Comparison of ENCODE assay signal across 20 cellular contexts in genomic region chr13:20363162-20363561, GRCh38.
A peak's percentile ranks its signal among the peaks of the same experiment; 100 is the strongest.
DNase-seq lines count a peak whose midpoint lies in the region; ATAC-seq and TF ChIP-seq lines count a peak whose summit lies in the region.
"Had no signal": no experiment of that assay in that cellular context is flagged by ENCODE, and none has a peak within 500 bp of the region (broad histone marks: within the 10 kb centered on the region; RNA-seq: fewer than 3 reads in every experiment).

No MANE protein-coding gene starts in this region.

- POLR2A ChIA-PET in IMR-90 (lab: Charles Lee; ENCODE audit: unreplicated experiment), result no interaction called here
- POLR2A ChIA-PET in activated CD4-positive, alpha-beta memory T cell treated with anti-CD3 and anti-CD28 coated beads, Interleukin-2, amount 10 ng/mL, durations not matched to agents 7 days and 5 days (lab: Charles Lee), result no interaction called here

- H3K9ac ChIP-seq in IMR-90 (ENCODE audit: low read depth, low read length), result no peak overlapping the region
- H3K9ac ChIP-seq in mesenchymal stem cell (ENCODE audit: low read length), result no peak overlapping the region

- TF ChIP-seq POLR2A in IMR-90 (IDR thresholded peaks at IDR 0.05; ENCODE audit: low read depth, low read length), result no peak

- no peak overlapping the region for H3K4ac ChIP-seq in IMR-90 (ENCODE audit: low read depth, low read length)
- no peak overlapping the region for H3K4ac ChIP-seq in mesenchymal stem cell (ENCODE audit: low read depth in 1 of 2, low read length in 2 of 2)

- H2BK20ac ChIP-seq in IMR-90 (ENCODE audit: low read depth, low read length), result no peak overlapping the region

- H3K4me1 ChIP-seq in IMR-90 (ENCODE audit: control insufficient read depth, insufficient read depth, low read length) (peaks cover 5% of the 10 kb centered on the region), mesenchymal stem cell (ENCODE audit: control insufficient read depth, insufficient read depth, low read depth, low read length) (peaks cover 34% of the 10 kb centered on the region)

- no TSS peak for BruUV-seq in IMR-90 (replicated peaks; lab: Mats Ljungman, UMichigan)

- H4K8ac ChIP-seq in IMR-90 (ENCODE audit: low read depth in 2 of 2, low read length in 2 of 2) (no peak overlapping the region), mesenchymal stem cell (ENCODE audit: low read length) (no peak overlapping the region)

- no peak for TF ChIP-seq CTCF in IMR-90 (conservative IDR thresholded peaks at IDR 0.05; ENCODE audit: low read depth, low read length)

- ATAC-seq in IMR-90 (ENCODE audit: low read depth) (no peak), HG03135 (IDR thresholded peaks at IDR 0.05; ENCODE audit: unreplicated experiment) (no peak)
- no peak for ATAC-seq in stimulated activated naive CD8-positive, alpha-beta T cell treated with anti-CD3 and anti-CD28 coated beads, Interleukin-15, amount 100 ng/mL, for 72 hours

- no peak overlapping the region for H2BK5ac ChIP-seq in IMR-90 (ENCODE audit: low read depth, low read length, poor library complexity, severe bottlenecking)
- peak overlapping the region; percentile 84 for H2BK5ac ChIP-seq in mesenchymal stem cell (ENCODE audit: low read depth, low read length, poor library complexity, severe bottlenecking)

- H3K4me2 ChIP-seq in IMR-90 (ENCODE audit: low read depth, low read length) (no peak overlapping the region), mesenchymal stem cell (ENCODE audit: low read length, poor library complexity, severe bottlenecking) (no peak overlapping the region)
- H3K4me2 ChIP-seq: GM23338 had no signal

- intact Hi-C loops in IMR-90 (cut with micrococcal nuclease), result no loop called here

- in situ Hi-C loops in IMR-90 (cut with MboI; ENCODE audit: low sequenced_read_pairs), result no loop called here

- peaks cover 2% of the 10 kb centered on the region for H3K36me3 Mint-ChIP-seq in activated CD4-positive, alpha-beta memory T cell treated with anti-CD3 and anti-CD28 coated beads, Interleukin-2, amount 10 ng/mL, durations not matched to agents 7 days and 5 days (ENCODE audit: low read depth)
- H3K36me3 Mint-ChIP-seq: CD4-positive, alpha-beta memory T cell; IgD-negative memory B cell had no signal

- H3K56ac ChIP-seq in IMR-90 (ENCODE audit: extremely low read depth, insufficient read depth, low read length), result no peak overlapping the region

- no peak overlapping the region for H2AFZ ChIP-seq in IMR-90 (replicated peaks; ENCODE audit: low read length, poor library complexity)
- no peak overlapping the region for H2AFZ ChIP-seq in mesenchymal stem cell (ENCODE audit: low read depth, low read length)
- H2AFZ ChIP-seq: GM23338 had no signal

- no peak overlapping the region for H4K5ac ChIP-seq in IMR-90 (ENCODE audit: low read depth, low read length)

- H3K23ac ChIP-seq in IMR-90 (ENCODE audit: low read depth, low read length) (no peak overlapping the region), mesenchymal stem cell (ENCODE audit: low read length in 2 of 2) (no peak overlapping the region)

- H3K18ac ChIP-seq in IMR-90 (ENCODE audit: low read depth, low read length) (no peak overlapping the region), mesenchymal stem cell (ENCODE audit: low read depth in 1 of 2, low read length in 2 of 2) (no peak overlapping the region)

- no peak overlapping the region for H3K27ac ChIP-seq in IMR-90 (ENCODE audit: insufficient read depth, low read length)
- no peak overlapping the region for H3K27ac ChIP-seq in mesenchymal stem cell (ENCODE audit: low read length, poor library complexity, severe bottlenecking)

- H3K79me1 ChIP-seq in IMR-90 (ENCODE audit: low read depth in 1 of 2, low read length in 2 of 2) (no peaks in the 10 kb centered on the region), mesenchymal stem cell (replicated peaks; ENCODE audit: low read length, poor library complexity, severe bottlenecking) (no peaks in the 10 kb centered on the region)

- H3K27me3 ChIP-seq in IMR-90 (ENCODE audit: control insufficient read depth, insufficient read depth, low read length) (peaks cover 6% of the 10 kb centered on the region), mesenchymal stem cell (ENCODE audit: control insufficient read depth in 1 of 2, insufficient read depth in 1 of 2, low read length in 2 of 2) (no peaks in the 10 kb centered on the region)

- H3K4me3 ChIP-seq in IMR-90 (ENCODE audit: insufficient read depth, low read depth, low read length), result no peak overlapping the region
- no peak overlapping the region for H3K4me3 ChIP-seq in mesenchymal stem cell (ENCODE audit: insufficient read depth in 1 of 2, low read depth in 1 of 2, low read length in 2 of 2)
- H3K4me3 ChIP-seq: GM23338 had no signal

- H3K27me3 Mint-ChIP-seq in stimulated activated naive CD8-positive, alpha-beta T cell treated with anti-CD3 and anti-CD28 coated beads, Interleukin-15, amount 100 ng/mL, for 72 hours, result peaks cover 12% of the 10 kb centered on the region
- no peaks in the 10 kb centered on the region for H3K27me3 Mint-ChIP-seq in activated CD4-positive, alpha-beta memory T cell treated with anti-CD3 and anti-CD28 coated beads, Interleukin-2, amount 10 ng/mL, durations not matched to agents 7 days and 5 days

- H2BK120ac ChIP-seq in IMR-90 (ENCODE audit: low read depth, low read length), result no peak overlapping the region
- H2BK120ac ChIP-seq in mesenchymal stem cell (ENCODE audit: low read depth, low read length), result no peak overlapping the region

- H4K91ac ChIP-seq in IMR-90 (ENCODE audit: insufficient read depth, low read depth, low read length) (no peak overlapping the region), mesenchymal stem cell (ENCODE audit: low read length) (no peak overlapping the region)

- H3K4me3 Mint-ChIP-seq in stimulated activated naive CD8-positive, alpha-beta T cell treated with anti-CD3 and anti-CD28 coated beads, Interleukin-15, amount 100 ng/mL, for 72 hours, result no peak overlapping the region
- H3K4me3 Mint-ChIP-seq in activated CD4-positive, alpha-beta memory T cell treated with anti-CD3 and anti-CD28 coated beads, Interleukin-2, amount 10 ng/mL, durations not matched to agents 7 days and 5 days, result no peak overlapping the region
- H3K4me3 Mint-ChIP-seq: CD4-positive, alpha-beta memory T cell; GM23338; IgD-negative memory B cell had no signal

- H3K9me1 ChIP-seq in IMR-90 (ENCODE audit: insufficient read depth, low read length), result peaks cover 16% of the 10 kb centered on the region

- dilution Hi-C loops in IMR-90 (cut with HindIII; ENCODE audit: low sequenced_read_pairs, unreplicated experiment), result no loop called here

- H2AK9ac ChIP-seq in IMR-90 (replicated peaks; ENCODE audit: low read depth, low read length, poor library complexity), result peak overlapping the region; percentile 44

- CTCF ChIA-PET in IMR-90 (lab: Yijun Ruan, JAX), result no interaction called here
- CTCF ChIA-PET in activated CD4-positive, alpha-beta memory T cell treated with anti-CD3 and anti-CD28 coated beads, Interleukin-2, amount 10 ng/mL, durations not matched to agents 7 days and 5 days (lab: Charles Lee), result interaction anchor here (0.5 kb wide), 1 partner anchor 277 kb away, joined by 5 read pairs; no protein-coding TSS in a partner anchor

- H3K9me3 ChIP-seq in IMR-90 (ENCODE audit: control insufficient read depth, insufficient read depth, low read length) (no peaks in the 10 kb centered on the region), mesenchymal stem cell (ENCODE audit: control insufficient read depth, low read length) (no peaks in the 10 kb centered on the region)

- H2AK5ac ChIP-seq in IMR-90 (ENCODE audit: low read depth, low read length) (0 out of 2 replicates have a peak overlapping the region, but pooled peaks have one; percentile 2), mesenchymal stem cell (ENCODE audit: low read length, severe bottlenecking) (peak overlapping the region; percentile 83)

- H3K14ac ChIP-seq in IMR-90 (replicated peaks; ENCODE audit: low read depth, low read length) (no peak overlapping the region), mesenchymal stem cell (ENCODE audit: low read length in 2 of 2) (no peak overlapping the region)

- H3K4me1 Mint-ChIP-seq in stimulated activated naive CD8-positive, alpha-beta T cell treated with anti-CD3 and anti-CD28 coated beads, Interleukin-15, amount 100 ng/mL, for 72 hours, result peaks cover 14% of the 10 kb centered on the region
- peaks cover 14% of the 10 kb centered on the region for H3K4me1 Mint-ChIP-seq in activated CD4-positive, alpha-beta memory T cell treated with anti-CD3 and anti-CD28 coated beads, Interleukin-2, amount 10 ng/mL, durations not matched to agents 7 days and 5 days

- H3K27ac Mint-ChIP-seq in stimulated activated naive CD8-positive, alpha-beta T cell treated with anti-CD3 and anti-CD28 coated beads, Interleukin-15, amount 100 ng/mL, for 72 hours, result no peak overlapping the region
- no peak overlapping the region for H3K27ac Mint-ChIP-seq in activated CD4-positive, alpha-beta memory T cell treated with anti-CD3 and anti-CD28 coated beads, Interleukin-2, amount 10 ng/mL, durations not matched to agents 7 days and 5 days
- H3K27ac Mint-ChIP-seq: CD4-positive, alpha-beta memory T cell; GM23338; IgD-negative memory B cell had no signal

- no peaks in the 10 kb centered on the region for H3K9me3 Mint-ChIP-seq in stimulated activated naive CD8-positive, alpha-beta T cell treated with anti-CD3 and anti-CD28 coated beads, Interleukin-15, amount 100 ng/mL, for 72 hours
- H3K9me3 Mint-ChIP-seq in activated CD4-positive, alpha-beta memory T cell treated with anti-CD3 and anti-CD28 coated beads, Interleukin-2, amount 10 ng/mL, durations not matched to agents 7 days and 5 days, result no peaks in the 10 kb centered on the region
- H3K9me3 Mint-ChIP-seq: CD4-positive, alpha-beta memory T cell; GM23338; IgD-negative memory B cell had no signal

- WGBS in IMR-90 (ENCODE audit: extremely low coverage in 2 of 2, insufficient read length in 1 of 2), 2 experiments, result 92% methylated on average over 2 of the region's 8 CpGs; no CpG with 5 or more reads in 1 of the 2 experiments
- WGBS in mesenchymal stem cell, result 91% methylated on average over 8 of the region's 8 CpGs

- H2BK12ac ChIP-seq in mesenchymal stem cell (ENCODE audit: low read length in 2 of 2), result no peak overlapping the region

- DNase-seq in GDM1 (lab: John Stamatoyannopoulos, UW) (peak; percentile 14), IMR-90 (no peak), astrocyte of the hippocampus (ENCODE audit: low read depth, low spot score) (peak; percentile 12), mesenchymal stem cell (no peak)
- DNase-seq in stimulated activated naive CD8-positive, alpha-beta T cell treated with anti-CD3 and anti-CD28 coated beads, Interleukin-15, amount 100 ng/mL, for 72 hours, result no peak
- DNase-seq in stimulated activated CD4-positive, alpha-beta T cell treated with anti-CD3 and anti-CD28 coated beads, Interleukin-2, amount 100 ng/mL, for 48 hours, result no peak
- DNase-seq in activated CD4-positive, alpha-beta memory T cell treated with anti-CD3 and anti-CD28 coated beads, Interleukin-2, amount 10 ng/mL, durations not matched to agents 7 days and 5 days, result no peak
- DNase-seq: CD4-positive, alpha-beta memory T cell; DND-41; HCEC 1CT; Kasumi-1; NCI-H1092; NCI-H1436; NCI-H1930; NCI-H510A treated with DMSO at 0.1 percent for 48 hours; OCI-M1; Right ventricle myocardium superior had no signal

- H3K36me3 ChIP-seq in IMR-90 (ENCODE audit: control insufficient read depth, insufficient read depth, low read length) (no peaks in the 10 kb centered on the region), mesenchymal stem cell (ENCODE audit: control insufficient read depth in 1 of 2, insufficient read depth in 2 of 2, low read depth in 1 of 2, low read length in 2 of 2) (no peaks in the 10 kb centered on the region)

- no peak for TF ChIP-seq RAD21 in IMR-90 (IDR thresholded peaks at IDR 0.05; ENCODE audit: low read length)

- H2BK15ac ChIP-seq in IMR-90 (ENCODE audit: low read depth, low read length) (no peak overlapping the region), mesenchymal stem cell (ENCODE audit: low read depth, poor library complexity, severe bottlenecking) (no peak overlapping the region)

- no peaks in the 10 kb centered on the region for H4K20me1 ChIP-seq in IMR-90 (ENCODE audit: insufficient read depth, low read length)

Comparison
In these comparisons a context has a peak if more than half of its experiments do, and no peak if none do; other contexts are left out.
1. DNase-seq: peak in GDM1 (single experiment) and astrocyte of the hippocampus (single experiment); none in IMR-90 (single experiment), mesenchymal stem cell (single experiment), stimulated activated naive CD8-positive, alpha-beta T cell treated with anti-CD3 and anti-CD28 coated beads, Interleukin-15, amount 100 ng/mL, for 72 hours (0 of 2), stimulated activated CD4-positive, alpha-beta T cell treated with anti-CD3 and anti-CD28 coated beads, Interleukin-2, amount 100 ng/mL, for 48 hours (0 of 2) and activated CD4-positive, alpha-beta memory T cell treated with anti-CD3 and anti-CD28 coated beads, Interleukin-2, amount 10 ng/mL, durations not matched to agents 7 days and 5 days (single experiment).